Comparison of ENCODE assay signal across 1 cellular context in the genomic region with DNA sequence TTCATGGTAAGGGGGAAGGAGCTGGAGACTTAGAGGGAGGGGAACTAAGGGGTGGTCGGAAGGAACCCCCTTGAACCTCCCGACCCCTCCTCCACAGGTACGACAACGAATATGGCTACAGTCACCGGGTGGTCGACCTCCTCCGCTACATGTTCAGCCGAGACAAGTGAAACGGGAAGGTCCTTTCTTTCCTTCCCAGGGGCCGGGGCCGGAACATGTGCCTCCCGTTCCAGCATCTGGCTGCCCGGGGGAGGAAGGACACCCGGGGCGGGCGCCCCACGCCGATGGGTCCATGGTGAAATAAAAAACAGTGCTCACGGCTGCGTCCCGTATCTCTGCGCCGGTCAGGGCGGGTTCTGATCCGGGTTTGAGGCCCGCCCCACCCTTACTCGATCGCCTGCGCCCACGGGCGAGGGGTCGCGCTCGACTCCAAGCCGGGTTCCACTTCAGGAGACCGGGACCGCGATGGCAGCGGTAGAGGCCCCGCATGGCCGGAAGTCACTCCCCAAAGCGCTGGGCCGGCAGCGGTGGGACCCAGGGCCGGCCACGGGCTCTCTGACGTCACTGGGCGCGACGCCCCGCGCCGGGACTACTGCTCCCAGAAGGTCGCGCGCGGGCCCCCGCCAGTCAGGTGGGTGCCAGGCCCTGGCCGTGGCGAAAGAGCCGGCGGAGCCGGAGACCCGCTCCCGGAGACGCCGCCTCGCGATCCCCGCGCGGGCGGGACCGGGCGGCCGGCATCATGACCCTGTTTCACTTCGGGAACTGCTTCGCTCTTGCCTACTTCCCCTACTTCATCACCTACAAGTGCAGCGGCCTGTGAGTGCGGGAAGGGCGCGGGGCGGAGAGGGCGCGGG.
A peak's percentile ranks its signal among the peaks of the same experiment; 100 is the strongest.
TF ChIP-seq lines count a peak whose summit lies in the region.

A gene with protein sequence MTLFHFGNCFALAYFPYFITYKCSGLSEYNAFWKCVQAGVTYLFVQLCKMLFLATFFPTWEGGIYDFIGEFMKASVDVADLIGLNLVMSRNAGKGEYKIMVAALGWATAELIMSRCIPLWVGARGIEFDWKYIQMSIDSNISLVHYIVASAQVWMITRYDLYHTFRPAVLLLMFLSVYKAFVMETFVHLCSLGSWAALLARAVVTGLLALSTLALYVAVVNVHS (plus strand): TSS at position 626 of the 854 bp plus-strand sequence. CDS start 114 bp downstream, at position 740.

TF ChIP-seq in K562, 482 proteins besides CTCF, POLR2A, EP300 and RAD21 (continued from another document and continues in another):
- TF ChIP-seq, protein P1, sequence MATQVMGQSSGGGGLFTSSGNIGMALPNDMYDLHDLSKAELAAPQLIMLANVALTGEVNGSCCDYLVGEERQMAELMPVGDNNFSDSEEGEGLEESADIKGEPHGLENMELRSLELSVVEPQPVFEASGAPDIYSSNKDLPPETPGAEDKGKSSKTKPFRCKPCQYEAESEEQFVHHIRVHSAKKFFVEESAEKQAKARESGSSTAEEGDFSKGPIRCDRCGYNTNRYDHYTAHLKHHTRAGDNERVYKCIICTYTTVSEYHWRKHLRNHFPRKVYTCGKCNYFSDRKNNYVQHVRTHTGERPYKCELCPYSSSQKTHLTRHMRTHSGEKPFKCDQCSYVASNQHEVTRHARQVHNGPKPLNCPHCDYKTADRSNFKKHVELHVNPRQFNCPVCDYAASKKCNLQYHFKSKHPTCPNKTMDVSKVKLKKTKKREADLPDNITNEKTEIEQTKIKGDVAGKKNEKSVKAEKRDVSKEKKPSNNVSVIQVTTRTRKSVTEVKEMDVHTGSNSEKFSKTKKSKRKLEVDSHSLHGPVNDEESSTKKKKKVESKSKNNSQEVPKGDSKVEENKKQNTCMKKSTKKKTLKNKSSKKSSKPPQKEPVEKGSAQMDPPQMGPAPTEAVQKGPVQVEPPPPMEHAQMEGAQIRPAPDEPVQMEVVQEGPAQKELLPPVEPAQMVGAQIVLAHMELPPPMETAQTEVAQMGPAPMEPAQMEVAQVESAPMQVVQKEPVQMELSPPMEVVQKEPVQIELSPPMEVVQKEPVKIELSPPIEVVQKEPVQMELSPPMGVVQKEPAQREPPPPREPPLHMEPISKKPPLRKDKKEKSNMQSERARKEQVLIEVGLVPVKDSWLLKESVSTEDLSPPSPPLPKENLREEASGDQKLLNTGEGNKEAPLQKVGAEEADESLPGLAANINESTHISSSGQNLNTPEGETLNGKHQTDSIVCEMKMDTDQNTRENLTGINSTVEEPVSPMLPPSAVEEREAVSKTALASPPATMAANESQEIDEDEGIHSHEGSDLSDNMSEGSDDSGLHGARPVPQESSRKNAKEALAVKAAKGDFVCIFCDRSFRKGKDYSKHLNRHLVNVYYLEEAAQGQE (CRISPR knock-in tag; IDR thresholded peaks at IDR 0.05; ENCODE audit: low read depth), result no peak
- TF ChIP-seq, protein P2, sequence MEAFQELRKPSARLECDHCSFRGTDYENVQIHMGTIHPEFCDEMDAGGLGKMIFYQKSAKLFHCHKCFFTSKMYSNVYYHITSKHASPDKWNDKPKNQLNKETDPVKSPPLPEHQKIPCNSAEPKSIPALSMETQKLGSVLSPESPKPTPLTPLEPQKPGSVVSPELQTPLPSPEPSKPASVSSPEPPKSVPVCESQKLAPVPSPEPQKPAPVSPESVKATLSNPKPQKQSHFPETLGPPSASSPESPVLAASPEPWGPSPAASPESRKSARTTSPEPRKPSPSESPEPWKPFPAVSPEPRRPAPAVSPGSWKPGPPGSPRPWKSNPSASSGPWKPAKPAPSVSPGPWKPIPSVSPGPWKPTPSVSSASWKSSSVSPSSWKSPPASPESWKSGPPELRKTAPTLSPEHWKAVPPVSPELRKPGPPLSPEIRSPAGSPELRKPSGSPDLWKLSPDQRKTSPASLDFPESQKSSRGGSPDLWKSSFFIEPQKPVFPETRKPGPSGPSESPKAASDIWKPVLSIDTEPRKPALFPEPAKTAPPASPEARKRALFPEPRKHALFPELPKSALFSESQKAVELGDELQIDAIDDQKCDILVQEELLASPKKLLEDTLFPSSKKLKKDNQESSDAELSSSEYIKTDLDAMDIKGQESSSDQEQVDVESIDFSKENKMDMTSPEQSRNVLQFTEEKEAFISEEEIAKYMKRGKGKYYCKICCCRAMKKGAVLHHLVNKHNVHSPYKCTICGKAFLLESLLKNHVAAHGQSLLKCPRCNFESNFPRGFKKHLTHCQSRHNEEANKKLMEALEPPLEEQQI (IDR thresholded peaks at IDR 0.05), result no peak
- TF ChIP-seq GATAD2B (IDR thresholded peaks at IDR 0.05; ENCODE audit: borderline replicate concordance), result no peak
- TF ChIP-seq, protein P3, sequence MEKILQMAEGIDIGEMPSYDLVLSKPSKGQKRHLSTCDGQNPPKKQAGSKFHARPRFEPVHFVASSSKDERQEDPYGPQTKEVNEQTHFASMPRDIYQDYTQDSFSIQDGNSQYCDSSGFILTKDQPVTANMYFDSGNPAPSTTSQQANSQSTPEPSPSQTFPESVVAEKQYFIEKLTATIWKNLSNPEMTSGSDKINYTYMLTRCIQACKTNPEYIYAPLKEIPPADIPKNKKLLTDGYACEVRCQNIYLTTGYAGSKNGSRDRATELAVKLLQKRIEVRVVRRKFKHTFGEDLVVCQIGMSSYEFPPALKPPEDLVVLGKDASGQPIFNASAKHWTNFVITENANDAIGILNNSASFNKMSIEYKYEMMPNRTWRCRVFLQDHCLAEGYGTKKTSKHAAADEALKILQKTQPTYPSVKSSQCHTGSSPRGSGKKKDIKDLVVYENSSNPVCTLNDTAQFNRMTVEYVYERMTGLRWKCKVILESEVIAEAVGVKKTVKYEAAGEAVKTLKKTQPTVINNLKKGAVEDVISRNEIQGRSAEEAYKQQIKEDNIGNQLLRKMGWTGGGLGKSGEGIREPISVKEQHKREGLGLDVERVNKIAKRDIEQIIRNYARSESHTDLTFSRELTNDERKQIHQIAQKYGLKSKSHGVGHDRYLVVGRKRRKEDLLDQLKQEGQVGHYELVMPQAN (IDR thresholded peaks at IDR 0.05; ENCODE audit: borderline replicate concordance), result peak; percentile 61
- TF ChIP-seq PCBP1 (IDR thresholded peaks at IDR 0.05; ENCODE audit: low read depth, low read length, poor library complexity, severe bottlenecking), result peak; percentile 44
- TF ChIP-seq SMAD3 (CRISPR knock-in tag; conservative IDR thresholded peaks at IDR 0.05), result 0 out of 2 replicates have a peak, but pooled peaks have one; percentile 46
- TF ChIP-seq SRSF7 (optimal IDR thresholded peaks at IDR 0.05; ENCODE audit: low read depth, low read length), result no peak
- no peak for TF ChIP-seq ZNF316 (IDR thresholded peaks at IDR 0.05)
- TF ChIP-seq CCAR2 (IDR thresholded peaks at IDR 0.05; ENCODE audit: low read depth, low read length), result no peak
- TF ChIP-seq, protein P4, sequence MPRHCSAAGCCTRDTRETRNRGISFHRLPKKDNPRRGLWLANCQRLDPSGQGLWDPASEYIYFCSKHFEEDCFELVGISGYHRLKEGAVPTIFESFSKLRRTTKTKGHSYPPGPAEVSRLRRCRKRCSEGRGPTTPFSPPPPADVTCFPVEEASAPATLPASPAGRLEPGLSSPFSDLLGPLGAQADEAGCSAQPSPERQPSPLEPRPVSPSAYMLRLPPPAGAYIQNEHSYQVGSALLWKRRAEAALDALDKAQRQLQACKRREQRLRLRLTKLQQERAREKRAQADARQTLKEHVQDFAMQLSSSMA (CRISPR knock-in tag; IDR thresholded peaks at IDR 0.05), result no peak
- TF ChIP-seq, protein P5, sequence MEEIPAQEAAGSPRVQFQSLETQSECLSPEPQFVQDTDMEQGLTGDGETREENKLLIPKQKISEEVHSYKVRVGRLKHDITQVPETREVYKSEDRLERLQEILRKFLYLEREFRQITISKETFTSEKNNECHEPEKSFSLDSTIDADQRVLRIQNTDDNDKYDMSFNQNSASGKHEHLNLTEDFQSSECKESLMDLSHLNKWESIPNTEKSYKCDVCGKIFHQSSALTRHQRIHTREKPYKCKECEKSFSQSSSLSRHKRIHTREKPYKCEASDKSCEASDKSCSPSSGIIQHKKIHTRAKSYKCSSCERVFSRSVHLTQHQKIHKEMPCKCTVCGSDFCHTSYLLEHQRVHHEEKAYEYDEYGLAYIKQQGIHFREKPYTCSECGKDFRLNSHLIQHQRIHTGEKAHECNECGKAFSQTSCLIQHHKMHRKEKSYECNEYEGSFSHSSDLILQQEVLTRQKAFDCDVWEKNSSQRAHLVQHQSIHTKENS (CRISPR knock-in tag; IDR thresholded peaks at IDR 0.05), result no peak
- no peak for TF ChIP-seq ZNF589 (CRISPR knock-in tag; IDR thresholded peaks at IDR 0.05; ENCODE audit: low read depth)
- peak; percentile 80 for TF ChIP-seq TAF1 (IDR thresholded peaks at IDR 0.05; ENCODE audit: control insufficient read depth, extremely low read depth, insufficient read depth, low read length, severe bottlenecking)
- TF ChIP-seq, protein P6, sequence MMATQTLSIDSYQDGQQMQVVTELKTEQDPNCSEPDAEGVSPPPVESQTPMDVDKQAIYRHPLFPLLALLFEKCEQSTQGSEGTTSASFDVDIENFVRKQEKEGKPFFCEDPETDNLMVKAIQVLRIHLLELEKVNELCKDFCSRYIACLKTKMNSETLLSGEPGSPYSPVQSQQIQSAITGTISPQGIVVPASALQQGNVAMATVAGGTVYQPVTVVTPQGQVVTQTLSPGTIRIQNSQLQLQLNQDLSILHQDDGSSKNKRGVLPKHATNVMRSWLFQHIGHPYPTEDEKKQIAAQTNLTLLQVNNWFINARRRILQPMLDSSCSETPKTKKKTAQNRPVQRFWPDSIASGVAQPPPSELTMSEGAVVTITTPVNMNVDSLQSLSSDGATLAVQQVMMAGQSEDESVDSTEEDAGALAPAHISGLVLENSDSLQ (IDR thresholded peaks at IDR 0.05), result peak; percentile 18; the same call in 1 of the 2 replicates
- TF ChIP-seq, protein P7, sequence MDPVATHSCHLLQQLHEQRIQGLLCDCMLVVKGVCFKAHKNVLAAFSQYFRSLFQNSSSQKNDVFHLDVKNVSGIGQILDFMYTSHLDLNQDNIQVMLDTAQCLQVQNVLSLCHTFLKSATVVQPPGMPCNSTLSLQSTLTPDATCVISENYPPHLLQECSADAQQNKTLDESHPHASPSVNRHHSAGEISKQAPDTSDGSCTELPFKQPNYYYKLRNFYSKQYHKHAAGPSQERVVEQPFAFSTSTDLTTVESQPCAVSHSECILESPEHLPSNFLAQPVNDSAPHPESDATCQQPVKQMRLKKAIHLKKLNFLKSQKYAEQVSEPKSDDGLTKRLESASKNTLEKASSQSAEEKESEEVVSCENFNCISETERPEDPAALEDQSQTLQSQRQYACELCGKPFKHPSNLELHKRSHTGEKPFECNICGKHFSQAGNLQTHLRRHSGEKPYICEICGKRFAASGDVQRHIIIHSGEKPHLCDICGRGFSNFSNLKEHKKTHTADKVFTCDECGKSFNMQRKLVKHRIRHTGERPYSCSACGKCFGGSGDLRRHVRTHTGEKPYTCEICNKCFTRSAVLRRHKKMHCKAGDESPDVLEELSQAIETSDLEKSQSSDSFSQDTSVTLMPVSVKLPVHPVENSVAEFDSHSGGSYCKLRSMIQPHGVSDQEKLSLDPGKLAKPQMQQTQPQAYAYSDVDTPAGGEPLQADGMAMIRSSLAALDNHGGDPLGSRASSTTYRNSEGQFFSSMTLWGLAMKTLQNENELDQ (CRISPR knock-in tag; IDR thresholded peaks at IDR 0.05; ENCODE audit: borderline replicate concordance), result no peak
- TF ChIP-seq, protein P8, sequence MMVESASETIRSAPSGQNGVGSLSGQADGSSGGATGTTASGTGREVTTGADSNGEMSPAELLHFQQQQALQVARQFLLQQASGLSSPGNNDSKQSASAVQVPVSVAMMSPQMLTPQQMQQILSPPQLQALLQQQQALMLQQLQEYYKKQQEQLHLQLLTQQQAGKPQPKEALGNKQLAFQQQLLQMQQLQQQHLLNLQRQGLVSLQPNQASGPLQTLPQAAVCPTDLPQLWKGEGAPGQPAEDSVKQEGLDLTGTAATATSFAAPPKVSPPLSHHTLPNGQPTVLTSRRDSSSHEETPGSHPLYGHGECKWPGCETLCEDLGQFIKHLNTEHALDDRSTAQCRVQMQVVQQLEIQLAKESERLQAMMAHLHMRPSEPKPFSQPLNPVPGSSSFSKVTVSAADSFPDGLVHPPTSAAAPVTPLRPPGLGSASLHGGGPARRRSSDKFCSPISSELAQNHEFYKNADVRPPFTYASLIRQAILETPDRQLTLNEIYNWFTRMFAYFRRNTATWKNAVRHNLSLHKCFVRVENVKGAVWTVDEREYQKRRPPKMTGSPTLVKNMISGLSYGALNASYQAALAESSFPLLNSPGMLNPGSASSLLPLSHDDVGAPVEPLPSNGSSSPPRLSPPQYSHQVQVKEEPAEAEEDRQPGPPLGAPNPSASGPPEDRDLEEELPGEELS (CRISPR knock-in tag; IDR thresholded peaks at IDR 0.05; ENCODE audit: borderline replicate concordance), result no peak
- TF ChIP-seq ZNF347 (CRISPR knock-in tag; IDR thresholded peaks at IDR 0.05; ENCODE audit: low read depth), result no peak
- no peak for TF ChIP-seq ZNF77 (CRISPR knock-in tag; IDR thresholded peaks at IDR 0.05)
- TF ChIP-seq ARID1B (IDR thresholded peaks at IDR 0.05), result 0 out of 2 replicates have a peak, but pooled peaks have one; percentile 13
- no peak for TF ChIP-seq ZNF274 (IDR thresholded peaks at IDR 0.05; ENCODE audit: borderline replicate concordance, low read depth, low read length)
- TF ChIP-seq, protein P9, sequence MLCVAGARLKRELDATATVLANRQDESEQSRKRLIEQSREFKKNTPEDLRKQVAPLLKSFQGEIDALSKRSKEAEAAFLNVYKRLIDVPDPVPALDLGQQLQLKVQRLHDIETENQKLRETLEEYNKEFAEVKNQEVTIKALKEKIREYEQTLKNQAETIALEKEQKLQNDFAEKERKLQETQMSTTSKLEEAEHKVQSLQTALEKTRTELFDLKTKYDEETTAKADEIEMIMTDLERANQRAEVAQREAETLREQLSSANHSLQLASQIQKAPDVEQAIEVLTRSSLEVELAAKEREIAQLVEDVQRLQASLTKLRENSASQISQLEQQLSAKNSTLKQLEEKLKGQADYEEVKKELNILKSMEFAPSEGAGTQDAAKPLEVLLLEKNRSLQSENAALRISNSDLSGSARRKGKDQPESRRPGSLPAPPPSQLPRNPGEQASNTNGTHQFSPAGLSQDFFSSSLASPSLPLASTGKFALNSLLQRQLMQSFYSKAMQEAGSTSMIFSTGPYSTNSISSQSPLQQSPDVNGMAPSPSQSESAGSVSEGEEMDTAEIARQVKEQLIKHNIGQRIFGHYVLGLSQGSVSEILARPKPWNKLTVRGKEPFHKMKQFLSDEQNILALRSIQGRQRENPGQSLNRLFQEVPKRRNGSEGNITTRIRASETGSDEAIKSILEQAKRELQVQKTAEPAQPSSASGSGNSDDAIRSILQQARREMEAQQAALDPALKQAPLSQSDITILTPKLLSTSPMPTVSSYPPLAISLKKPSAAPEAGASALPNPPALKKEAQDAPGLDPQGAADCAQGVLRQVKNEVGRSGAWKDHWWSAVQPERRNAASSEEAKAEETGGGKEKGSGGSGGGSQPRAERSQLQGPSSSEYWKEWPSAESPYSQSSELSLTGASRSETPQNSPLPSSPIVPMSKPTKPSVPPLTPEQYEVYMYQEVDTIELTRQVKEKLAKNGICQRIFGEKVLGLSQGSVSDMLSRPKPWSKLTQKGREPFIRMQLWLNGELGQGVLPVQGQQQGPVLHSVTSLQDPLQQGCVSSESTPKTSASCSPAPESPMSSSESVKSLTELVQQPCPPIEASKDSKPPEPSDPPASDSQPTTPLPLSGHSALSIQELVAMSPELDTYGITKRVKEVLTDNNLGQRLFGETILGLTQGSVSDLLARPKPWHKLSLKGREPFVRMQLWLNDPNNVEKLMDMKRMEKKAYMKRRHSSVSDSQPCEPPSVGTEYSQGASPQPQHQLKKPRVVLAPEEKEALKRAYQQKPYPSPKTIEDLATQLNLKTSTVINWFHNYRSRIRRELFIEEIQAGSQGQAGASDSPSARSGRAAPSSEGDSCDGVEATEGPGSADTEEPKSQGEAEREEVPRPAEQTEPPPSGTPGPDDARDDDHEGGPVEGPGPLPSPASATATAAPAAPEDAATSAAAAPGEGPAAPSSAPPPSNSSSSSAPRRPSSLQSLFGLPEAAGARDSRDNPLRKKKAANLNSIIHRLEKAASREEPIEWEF (CRISPR knock-in tag; IDR thresholded peaks at IDR 0.05), result no peak
- peak; percentile 88 to 95; a peak in 2 of 4 replicates for TF ChIP-seq SIN3A (IDR thresholded peaks at IDR 0.05; ENCODE audit: borderline replicate concordance in 2 of 2, control insufficient read depth in 1 of 2, low read depth in 2 of 2, low read length in 2 of 2)
- TF ChIP-seq FOXM1 (IDR thresholded peaks at IDR 0.05; ENCODE audit: low read depth), result no peak
- 0 out of 2 replicates have a peak, but pooled peaks have one; percentile 22 for TF ChIP-seq FOXM1 (CRISPR knock-in tag; IDR thresholded peaks at IDR 0.05; ENCODE audit: low read depth)
- peak; percentile 82 for TF ChIP-seq SIN3B (IDR thresholded peaks at IDR 0.05; ENCODE audit: low read depth)
